In the genomic region with DNA sequence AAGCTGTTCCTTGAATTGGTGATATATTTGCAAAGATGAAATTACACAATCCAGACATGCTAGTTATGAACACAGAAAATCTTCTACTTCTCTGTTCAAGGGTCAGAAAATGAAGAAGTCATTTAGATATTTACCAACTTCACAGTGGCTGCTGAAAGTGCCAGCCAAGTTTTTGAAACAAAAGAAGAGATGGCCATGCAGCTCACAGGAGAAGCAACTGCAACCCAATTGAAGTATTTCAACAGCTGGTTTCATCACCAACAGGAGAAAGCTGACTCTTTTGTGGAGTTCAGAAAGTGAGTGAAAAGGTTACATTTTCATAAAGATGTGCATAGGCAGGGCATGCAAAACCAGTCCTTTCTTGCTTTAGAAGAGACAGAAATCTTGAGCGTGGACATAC, we compare ENCODE assay signal across 12 cellular contexts.
DNase-seq lines count a peak whose midpoint lies in the region; ATAC-seq and TF ChIP-seq lines count a peak whose summit lies in the region.
"Had no signal": no experiment of that assay in that cellular context is flagged by ENCODE, and none has a peak within 500 bp of the region (broad histone marks: within the 10 kb centered on the region; RNA-seq: fewer than 3 reads in every experiment).

No MANE protein-coding gene starts in this region.

- H3K36me3 ChIP-seq in Peyer's patch (no peaks in the 10 kb centered on the region), SK-N-SH (replicated peaks in 1 of 2; ENCODE audit: control insufficient read depth in 1 of 2, insufficient read depth in 2 of 2, low read length in 1 of 2) (no peaks in the 10 kb centered on the region)

- ATAC-seq in GM18520 (IDR thresholded peaks at IDR 0.05; ENCODE audit: unreplicated experiment) (peak; percentile 25), GM21528 (IDR thresholded peaks at IDR 0.05; ENCODE audit: low FRiP score, unreplicated experiment) (peak; percentile 64), HG03354 (IDR thresholded peaks at IDR 0.05; ENCODE audit: poor library complexity, severe bottlenecking, unreplicated experiment) (peak; percentile 58)

- H3K27ac ChIP-seq in Peyer's patch (no peak overlapping the region), SK-N-SH (ENCODE audit: low read depth in 2 of 2, low read length in 1 of 2) (no peak overlapping the region)

- DNase-seq in epithelial cell of esophagus (ENCODE audit: low read depth) (peak; percentile 2), NCI-H774 (lab: John Stamatoyannopoulos, UW) (no peak), Peyer's patch (no peak), SK-N-SH (no peak), NAMALWA (ENCODE audit: low spot score) (no peak)
- DNase-seq: activated CD4-positive, alpha-beta T cell treated with anti-CD3 and anti-CD28 coated beads, Interleukin-2, amount 10 ng/mL, durations not matched to agents 24 days and 14 days; amniotic stem cell; Caco-2; NCI-H1436 treated with DMSO at 0.1 percent for 48 hours had no signal

- H3K4me1 ChIP-seq in Peyer's patch (no peaks in the 10 kb centered on the region), SK-N-SH (ENCODE audit: control insufficient read depth in 1 of 2, insufficient read depth in 2 of 2, low read depth in 1 of 2, low read length in 1 of 2) (no peaks in the 10 kb centered on the region; a peak in 1 of 4 replicates)
- H3K4me1 ChIP-seq: Caco-2 had no signal

- H3K27me3 ChIP-seq in Peyer's patch = no peaks in the 10 kb centered on the region
- H3K27me3 ChIP-seq in SK-N-SH (ENCODE audit: insufficient read depth) = no peaks in the 10 kb centered on the region

- H3K9me2 ChIP-seq in SK-N-SH = no peaks in the 10 kb centered on the region

- no peak for TF ChIP-seq EP300 in SK-N-SH (IDR thresholded peaks at IDR 0.05; ENCODE audit: borderline replicate concordance in 1 of 2, low read depth in 1 of 2, low read length in 1 of 2)

- TF ChIP-seq CTCF in epithelial cell of esophagus (IDR thresholded peaks at IDR 0.05; ENCODE audit: insufficient read depth, low read depth, low read length, missing control alignments) (no peak), Peyer's patch (IDR thresholded peaks at IDR 0.05) (no peak), SK-N-SH (IDR thresholded peaks at IDR 0.05) (no peak)

- POLR2A ChIA-PET in SK-N-SH (lab: Yijun Ruan, JAX) = no interaction called here

- CTCF ChIA-PET in SK-N-SH (lab: Yijun Ruan, JAX) = no interaction called here

- H3K9ac ChIP-seq in SK-N-SH = no peak overlapping the region

- H3K4me2 ChIP-seq in SK-N-SH = no peak overlapping the region

- no peak overlapping the region for H2AFZ ChIP-seq in SK-N-SH (ENCODE audit: low read depth)

- no peaks in the 10 kb centered on the region for H3K79me2 ChIP-seq in SK-N-SH (ENCODE audit: insufficient read depth)

- no peaks in the 10 kb centered on the region for H3K9me3 ChIP-seq in Peyer's patch
- H3K9me3 ChIP-seq in SK-N-SH = no peaks in the 10 kb centered on the region
- H3K9me3 ChIP-seq: Caco-2 had no signal

- 67% methylated on average over 1 of the region's 1 CpG for WGBS in SK-N-SH (ENCODE audit: low lambda C conversion rate)

- no peaks in the 10 kb centered on the region for H4K20me1 ChIP-seq in SK-N-SH (ENCODE audit: insufficient read depth)

- no peak for TF ChIP-seq POLR2A in Peyer's patch (IDR thresholded peaks at IDR 0.05)

- no peak overlapping the region for H3K4me3 ChIP-seq in epithelial cell of esophagus (ENCODE audit: low read length)
- H3K4me3 ChIP-seq in Peyer's patch = no peak overlapping the region
- H3K4me3 ChIP-seq in SK-N-SH (ENCODE audit: low read depth in 2 of 2, low read length in 1 of 2) = no peak overlapping the region

- no peak for TF ChIP-seq RAD21 in SK-N-SH (IDR thresholded peaks at IDR 0.05; ENCODE audit: low read length)

- H3F3A ChIP-seq in SK-N-SH (replicated peaks; ENCODE audit: insufficient read depth) = no peaks in the 10 kb centered on the region

TF ChIP-seq in SK-N-SH, 30 proteins besides CTCF, POLR2A, EP300 and RAD21:
- no peak for TF ChIP-seq TAF1 (IDR thresholded peaks at IDR 0.05; ENCODE audit: borderline replicate concordance, low read depth, low read length)
- TF ChIP-seq CHD2 (IDR thresholded peaks at IDR 0.05; ENCODE audit: low read length, partially characterized antibody) = no peak
- no peak for TF ChIP-seq ELF1 (IDR thresholded peaks at IDR 0.05)
- TF ChIP-seq GATA2 (CRISPR knock-in tag; IDR thresholded peaks at IDR 0.05) = no peak
- no peak for TF ChIP-seq RXRA (IDR thresholded peaks at IDR 0.05; ENCODE audit: borderline replicate concordance, low read depth)
- TF ChIP-seq, protein P1, sequence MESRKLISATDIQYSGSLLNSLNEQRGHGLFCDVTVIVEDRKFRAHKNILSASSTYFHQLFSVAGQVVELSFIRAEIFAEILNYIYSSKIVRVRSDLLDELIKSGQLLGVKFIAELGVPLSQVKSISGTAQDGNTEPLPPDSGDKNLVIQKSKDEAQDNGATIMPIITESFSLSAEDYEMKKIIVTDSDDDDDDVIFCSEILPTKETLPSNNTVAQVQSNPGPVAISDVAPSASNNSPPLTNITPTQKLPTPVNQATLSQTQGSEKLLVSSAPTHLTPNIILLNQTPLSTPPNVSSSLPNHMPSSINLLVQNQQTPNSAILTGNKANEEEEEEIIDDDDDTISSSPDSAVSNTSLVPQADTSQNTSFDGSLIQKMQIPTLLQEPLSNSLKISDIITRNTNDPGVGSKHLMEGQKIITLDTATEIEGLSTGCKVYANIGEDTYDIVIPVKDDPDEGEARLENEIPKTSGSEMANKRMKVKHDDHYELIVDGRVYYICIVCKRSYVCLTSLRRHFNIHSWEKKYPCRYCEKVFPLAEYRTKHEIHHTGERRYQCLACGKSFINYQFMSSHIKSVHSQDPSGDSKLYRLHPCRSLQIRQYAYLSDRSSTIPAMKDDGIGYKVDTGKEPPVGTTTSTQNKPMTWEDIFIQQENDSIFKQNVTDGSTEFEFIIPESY (IDR thresholded peaks at IDR 0.05; ENCODE audit: borderline replicate concordance, low read depth) = no peak
